Comparison of ENCODE assay signal across 8 cellular contexts in genomic region chr10:17616403-17617030, GRCh38. TPM values are rescaled to one million over a fixed set of nuclear protein-coding genes. Genes with fewer than 3 reads are reported as not detected.
A peak's percentile ranks its signal among the peaks of the same experiment; 100 is the strongest.
DNase-seq lines count a peak whose midpoint lies in the region; ATAC-seq and TF ChIP-seq lines count a peak whose summit lies in the region.

No MANE protein-coding gene starts in this region.

- peaks cover 5 to 13% (median 8%) of the 10 kb centered on the region in 3 donors for H3K4me1 Mint-ChIP-seq in CD8-positive, alpha-beta memory T cell
- H3K4me1 Mint-ChIP-seq in T-cell: peaks cover 7 to 10% (median 7%) of the 10 kb centered on the region in 3 donors

- H3K27me3 ChIP-seq in CD8-positive, alpha-beta memory T cell (ENCODE audit: insufficient read depth, low read length, poor library complexity, severe bottlenecking): no peaks in the 10 kb centered on the region
- H3K27me3 ChIP-seq in body of pancreas: no peaks in the 10 kb centered on the region

- no peaks in the 10 kb centered on the region for H3K9me3 Mint-ChIP-seq in CD8-positive, alpha-beta memory T cell
- no peaks in the 10 kb centered on the region for H3K9me3 Mint-ChIP-seq in T-cell

- H3K27ac Mint-ChIP-seq in CD8-positive, alpha-beta memory T cell: no peak overlapping the region
- no peak overlapping the region for H3K27ac Mint-ChIP-seq in T-cell

- H3K36me3 Mint-ChIP-seq in CD8-positive, alpha-beta memory T cell: no peaks in the 10 kb centered on the region
- no peaks in the 10 kb centered on the region for H3K36me3 Mint-ChIP-seq in T-cell

- H3K36me3 ChIP-seq in CD8-positive, alpha-beta memory T cell (ENCODE audit: insufficient read depth, low read length): no peaks in the 10 kb centered on the region
- no peaks in the 10 kb centered on the region for H3K36me3 ChIP-seq in body of pancreas (replicated peaks in 1 of 2; ENCODE audit: insufficient read depth in 1 of 2, low read depth in 2 of 2)

- TF ChIP-seq CTCF in body of pancreas (IDR thresholded peaks at IDR 0.05): no peak

- no peaks in the 10 kb centered on the region for H3K9me3 ChIP-seq in CD8-positive, alpha-beta memory T cell (ENCODE audit: low read length)
- H3K9me3 ChIP-seq in body of pancreas: no peaks in the 10 kb centered on the region

- POLR2A ChIA-PET in CD8-positive, alpha-beta memory T cell (lab: Charles Lee): interaction anchor here (0.5 to 0.6 kb wide), 2 partner anchors 17 to 590 kb away, joined by 3 to 6 read pairs; no protein-coding TSS in a partner anchor
- POLR2A ChIA-PET in T-cell (lab: Charles Lee): interaction anchor here in 1 of 2 donors (0.6 kb wide), 1 partner anchor 10 kb away, joined by 3 read pairs; no protein-coding TSS in a partner anchor

- H3K4me3 Mint-ChIP-seq in CD8-positive, alpha-beta memory T cell: peak overlapping the region; percentile 53 to 76 (median 65)
- peak overlapping the region; percentile 63 to 90 (median 64) for H3K4me3 Mint-ChIP-seq in T-cell

- peak in 1 of 5 donors; percentile 7 for DNase-seq in CD8-positive, alpha-beta memory T cell
- DNase-seq in T-cell (peak in 13 of 34 experiments; percentile 4 to 28 (median 10)), body of pancreas (peak; percentile 69 to 85 (median 75)), sciatic nerve (ENCODE audit: low spot score) (peak; percentile 63), NCI-H345 treated with DMSO at 0.1 percent for 48 hours (lab: John Stamatoyannopoulos, UW; ENCODE audit: unreplicated experiment) (no peak)

- peak; percentile 41 for ATAC-seq in GM19452 (IDR thresholded peaks at IDR 0.05; ENCODE audit: unreplicated experiment)
- ATAC-seq in HG03460 (IDR thresholded peaks at IDR 0.05; ENCODE audit: unreplicated experiment): peak; percentile 47
- peak; percentile 55 to 64 (median 62) for ATAC-seq in T-cell (replicated peaks in 1 of 4)
- peak; percentile 90 for ATAC-seq in body of pancreas
- peak; percentile 79 for ATAC-seq in sciatic nerve

- TF ChIP-seq POLR2A in body of pancreas (IDR thresholded peaks at IDR 0.05): no peak

- 1 to 3% methylated on average over 18 to 42 of the region's 48 CpGs for WGBS in body of pancreas, 2 donors

- H3K27ac ChIP-seq in CD8-positive, alpha-beta memory T cell (ENCODE audit: low read depth, low read length): no peak overlapping the region
- H3K27ac ChIP-seq in body of pancreas: peak overlapping the region; percentile 54 to 89 (median 78)

- peak overlapping the region; percentile 43 for H3K4me3 ChIP-seq in CD8-positive, alpha-beta memory T cell (ENCODE audit: low read length)
- peak overlapping the region; percentile 41 to 55 for H3K4me3 ChIP-seq in body of pancreas
- H3K4me3 ChIP-seq in iPS-11a (ENCODE audit: low read depth, low read length): peak overlapping the region; percentile 67

- H3K27me3 Mint-ChIP-seq in CD8-positive, alpha-beta memory T cell: peaks cover 8 to 17% of the 10 kb centered on the region in 2 donors
- peaks cover 0 to 25% of the 10 kb centered on the region in 2 donors for H3K27me3 Mint-ChIP-seq in T-cell

- intact Hi-C loops in body of pancreas (cut with DNase I): no loop called here
- intact Hi-C loops in sciatic nerve (cut with DNase I): no loop called here

- CTCF ChIA-PET in CD8-positive, alpha-beta memory T cell (lab: Charles Lee): interaction anchor here (1.0 to 1.5 kb wide), 2 partner anchors 74 to 961 kb away, joined by 3 read pairs; no protein-coding TSS in a partner anchor
- CTCF ChIA-PET in T-cell (lab: Charles Lee): interaction anchor here (0.5 to 1.5 kb wide), 6 partner anchors 8 to 978 kb away, joined by 3 to 8 read pairs (median 4); no protein-coding TSS in a partner anchor

- H3K4me1 ChIP-seq in CD8-positive, alpha-beta memory T cell (ENCODE audit: insufficient read depth, low read length): peaks cover 5% of the 10 kb centered on the region
- peaks cover 10% of the 10 kb centered on the region for H3K4me1 ChIP-seq in body of pancreas

RNA-seq across cellular contexts. Expression of gene HACD1, which starts 0.7 kb away (rescaled TPM):
- 1 to 10 TPM; 1.9 to 2.2 TPM for total RNA-seq in CD8-positive, alpha-beta memory T cell
- polyA plus RNA-seq in CD8-positive, alpha-beta memory T cell: 1.1 TPM
- total RNA-seq in T-cell (1 to 10 TPM in 3 of 5 donors, under 1 TPM in 2; 0.39 to 4.2 (median 1.3) TPM), body of pancreas (1 to 10 TPM; 1.0 to 4.9 TPM), sciatic nerve (3.0 TPM)

RNA-seq across cellular contexts. Expression of gene STAM, which starts 27.4 kb away (rescaled TPM):
- total RNA-seq in CD8-positive, alpha-beta memory T cell: 10 to 100 TPM; 18.5 to 22.3 TPM
- polyA plus RNA-seq in CD8-positive, alpha-beta memory T cell: 7.8 TPM
- total RNA-seq in T-cell: 10 to 100 TPM; 18.6 to 42.7 (median 25.7) TPM
- 10 to 100 TPM in 1 of 2 donors, 1 to 10 TPM in 1; 7.3 to 15.5 TPM for total RNA-seq in body of pancreas
- total RNA-seq in sciatic nerve: 25.1 TPM
